In genomic region chr11:5294342-5294995, GRCh38 we compare ENCODE assay signal across 13 cellular contexts. TPM values are rescaled to one million over a fixed set of nuclear protein-coding genes. Genes with fewer than 3 reads are reported as not detected.
"Had no signal": no experiment of that assay in that cellular context is flagged by ENCODE, and none has a peak within 500 bp of the region (broad histone marks: within the 10 kb centered on the region; RNA-seq: fewer than 3 reads in every experiment).

No MANE protein-coding gene starts in this region.

RNA-seq across cellular contexts. Expression of gene OR51B4, which starts 7.3 kb away (rescaled TPM):
- total RNA-seq: stomach, subcutaneous adipose tissue, suprapubic skin, temporal lobe, thoracic aorta, thyroid gland, transverse colon, upper lobe of right lung, vagina had no signal
- polyA plus RNA-seq: stomach, thymus, urinary bladder had no signal

RNA-seq across cellular contexts. Expression of gene HBE1, which starts 24.7 kb away (rescaled TPM):
- total RNA-seq: subcutaneous adipose tissue, thoracic aorta, tibial nerve, transverse colon, upper lobe of right lung, ureter, vagina had no signal
- polyA plus RNA-seq: stomach had no signal

RNA-seq across cellular contexts. Expression of gene OR51B2, which starts 29.6 kb away (rescaled TPM):
- total RNA-seq: subcutaneous adipose tissue, suprapubic skin, thoracic aorta, thyroid gland, transverse colon, upper lobe of right lung, ureter, vagina had no signal
- polyA plus RNA-seq: stomach, urinary bladder had no signal

RNA-seq across cellular contexts. Expression of gene HBG2, which starts 39.9 kb away (rescaled TPM):
- total RNA-seq: subcutaneous adipose tissue, suprapubic skin, thoracic aorta, thyroid gland, tibial nerve, transverse colon, ureter, vagina had no signal
- polyA plus RNA-seq: urinary bladder had no signal

RNA-seq across cellular contexts. Expression of gene HBG1, which starts 44.8 kb away (rescaled TPM):
- total RNA-seq: subcutaneous adipose tissue, suprapubic skin, thoracic aorta, thyroid gland, tibial nerve, transverse colon, upper lobe of right lung, ureter, vagina had no signal
- polyA plus RNA-seq: stomach, urinary bladder had no signal
